Comparison of ENCODE assay signal across 16 cellular contexts in the genomic region with DNA sequence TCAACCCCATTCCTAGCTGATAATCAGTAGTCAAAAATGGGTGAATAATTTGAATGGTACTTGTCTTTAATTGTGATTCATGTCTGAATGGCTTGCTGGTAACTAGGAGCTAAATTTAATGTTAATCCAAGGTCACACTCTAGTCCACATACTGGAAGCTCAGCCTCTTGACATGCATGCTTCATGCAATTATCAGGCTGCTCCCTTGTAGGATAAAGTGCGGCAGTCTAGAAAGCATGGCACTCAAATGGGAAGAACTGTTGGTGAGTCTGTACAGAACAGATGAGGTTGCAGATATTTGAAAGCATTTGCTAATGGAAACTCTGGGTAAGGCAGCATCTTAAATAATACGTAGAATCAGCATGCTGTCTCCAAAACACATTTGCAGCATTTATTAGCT.
A peak's percentile ranks its signal among the peaks of the same experiment; 100 is the strongest.
DNase-seq lines count a peak whose midpoint lies in the region; ATAC-seq and TF ChIP-seq lines count a peak whose summit lies in the region.
"Had no signal": no experiment of that assay in that cellular context is flagged by ENCODE, and none has a peak within 500 bp of the region (broad histone marks: within the 10 kb centered on the region; RNA-seq: fewer than 3 reads in every experiment).

No MANE protein-coding gene starts in this region.

- peak overlapping the region; percentile 17 for H3K27ac Mint-ChIP-seq in glutamatergic neuron (ENCODE audit: unreplicated experiment)
- no peak overlapping the region for H3K27ac Mint-ChIP-seq in neural progenitor cell
- H3K27ac Mint-ChIP-seq: B cell; CD4-positive, alpha-beta T cell had no signal

- H3K4me1 Mint-ChIP-seq in glutamatergic neuron (ENCODE audit: low read depth, unreplicated experiment) (peaks cover 40% of the 10 kb centered on the region), neural progenitor cell (peaks cover 55% of the 10 kb centered on the region)
- H3K4me1 Mint-ChIP-seq: B cell had no signal

- POLR2A ChIA-PET in HEK293T (lab: Yijun Ruan, JAX): no interaction called here

- H3K27me3 Mint-ChIP-seq in glutamatergic neuron (ENCODE audit: unreplicated experiment) (peaks cover 3% of the 10 kb centered on the region), neural progenitor cell (ENCODE audit: insufficient read depth, low read depth) (no peaks in the 10 kb centered on the region)
- H3K27me3 Mint-ChIP-seq: B cell; CD4-positive, alpha-beta T cell had no signal

- H3K9me3 Mint-ChIP-seq in glutamatergic neuron (ENCODE audit: unreplicated experiment) (no peaks in the 10 kb centered on the region), neural progenitor cell (no peaks in the 10 kb centered on the region)
- H3K9me3 Mint-ChIP-seq: CD4-positive, alpha-beta T cell had no signal

- H3K36me3 Mint-ChIP-seq in glutamatergic neuron (ENCODE audit: unreplicated experiment) (no peaks in the 10 kb centered on the region), neural progenitor cell (no peaks in the 10 kb centered on the region)

- no peak overlapping the region for H2AFZ ChIP-seq in neural progenitor cell (replicated peaks)

- no peak overlapping the region for H3K4me2 ChIP-seq in neural progenitor cell
- H3K4me2 ChIP-seq: KMS-11 had no signal

- H3K9me3 ChIP-seq in neural progenitor cell (ENCODE audit: low read depth): no peaks in the 10 kb centered on the region

- peaks cover 32% of the 10 kb centered on the region for H3K4me1 ChIP-seq in neural progenitor cell

- no peaks in the 10 kb centered on the region for H3F3A ChIP-seq in neural progenitor cell (ENCODE audit: low read depth)

- H3K9ac ChIP-seq in neural progenitor cell: no peak overlapping the region
- H3K9ac ChIP-seq: KMS-11 had no signal

- TF ChIP-seq CTCF in glutamatergic neuron (IDR thresholded peaks at IDR 0.05; ENCODE audit: partially characterized antibody, unreplicated experiment) (no peak), neural progenitor cell (IDR thresholded peaks at IDR 0.05) (no peak)

- peaks cover 3% of the 10 kb centered on the region for H4K20me1 ChIP-seq in neural progenitor cell (ENCODE audit: low read depth)

- DNase-seq in DMS 273 (lab: John Stamatoyannopoulos, UW; ENCODE audit: unreplicated experiment) (peak; percentile 28), DMS 273 treated with DMSO at 0.1 percent for 48 hours (lab: John Stamatoyannopoulos, UW) (no peak), HEK293T (ENCODE audit: extremely low spot score) (peak; percentile 25), NCI-H2227 treated with DMSO at 0.1 percent for 48 hours (lab: John Stamatoyannopoulos, UW) (peak; percentile 37), glutamatergic neuron (no peak), neural progenitor cell (ENCODE audit: low spot score) (no peak)
- DNase-seq: CD4-positive, alpha-beta T cell; GDM1; NCI-H1092; SHP77; T-helper 2 cell had no signal

- H3K4me3 Mint-ChIP-seq in glutamatergic neuron (ENCODE audit: unreplicated experiment) (no peak overlapping the region), neural progenitor cell (no peak overlapping the region)
- H3K4me3 Mint-ChIP-seq: B cell; CD4-positive, alpha-beta T cell had no signal

- H3K27ac ChIP-seq in neural progenitor cell: no peak overlapping the region
- H3K27ac ChIP-seq: 22Rv1, KMS-11 had no signal

- H3K4me3 ChIP-seq in neural progenitor cell: no peak overlapping the region

- ATAC-seq in GM19463 (IDR thresholded peaks at IDR 0.05; ENCODE audit: unreplicated experiment) (no peak), GM21390 (IDR thresholded peaks at IDR 0.05; ENCODE audit: unreplicated experiment) (no peak)

- no peaks in the 10 kb centered on the region for H3K36me3 ChIP-seq in neural progenitor cell

- CTCF ChIA-PET in HEK293T (lab: Yijun Ruan, JAX): no interaction called here

- H3K27me3 ChIP-seq in neural progenitor cell: no peaks in the 10 kb centered on the region

- no peaks in the 10 kb centered on the region for H3K79me2 ChIP-seq in neural progenitor cell (ENCODE audit: low read depth)

TF ChIP-seq in HEK293T, 16 proteins besides CTCF, POLR2A, EP300 and RAD21:
- TF ChIP-seq CTBP1 (IDR thresholded peaks at IDR 0.05; ENCODE audit: borderline replicate concordance) (0 out of 2 replicates have a peak, but pooled peaks have one; percentile 5), FOXM1 (IDR thresholded peaks at IDR 0.05; ENCODE audit: borderline replicate concordance) (no peak)
- TF ChIP-seq, protein P1, sequence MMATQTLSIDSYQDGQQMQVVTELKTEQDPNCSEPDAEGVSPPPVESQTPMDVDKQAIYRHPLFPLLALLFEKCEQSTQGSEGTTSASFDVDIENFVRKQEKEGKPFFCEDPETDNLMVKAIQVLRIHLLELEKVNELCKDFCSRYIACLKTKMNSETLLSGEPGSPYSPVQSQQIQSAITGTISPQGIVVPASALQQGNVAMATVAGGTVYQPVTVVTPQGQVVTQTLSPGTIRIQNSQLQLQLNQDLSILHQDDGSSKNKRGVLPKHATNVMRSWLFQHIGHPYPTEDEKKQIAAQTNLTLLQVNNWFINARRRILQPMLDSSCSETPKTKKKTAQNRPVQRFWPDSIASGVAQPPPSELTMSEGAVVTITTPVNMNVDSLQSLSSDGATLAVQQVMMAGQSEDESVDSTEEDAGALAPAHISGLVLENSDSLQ (IDR thresholded peaks at IDR 0.05): no peak
TF ChIP-seq in HEK293T: peak in this region for 1.

Comparison
In these comparisons a context has a peak if more than half of its experiments do, and no peak if none do; other contexts are left out.
1. DNase-seq: peak in DMS 273 (single experiment), HEK293T (single experiment) and NCI-H2227 treated with DMSO at 0.1 percent for 48 hours (single experiment); none in DMS 273 treated with DMSO at 0.1 percent for 48 hours (single experiment), glutamatergic neuron (single experiment) and neural progenitor cell (single experiment).